ENCODE assay signal across 18 cellular contexts in genomic region chr19:47749326-47749725, GRCh38. TPM values are rescaled to one million over a fixed set of nuclear protein-coding genes. Genes with fewer than 3 reads are reported as not detected.
DNase-seq lines count a peak whose midpoint lies in the region; ATAC-seq and TF ChIP-seq lines count a peak whose summit lies in the region.
"Had no signal": no experiment of that assay in that cellular context is flagged by ENCODE, and none has a peak within 500 bp of the region (broad histone marks: within the 10 kb centered on the region; RNA-seq: fewer than 3 reads in every experiment).

No MANE protein-coding gene starts in this region.

- ATAC-seq in Right ventricle myocardium superior (ENCODE audit: poor library complexity), result no peak
- ATAC-seq: left lung had no signal

- H3K4me2 ChIP-seq in BLaER1 treated with 17β-estradiol and CSF1 and Interleukin-3, amounts not matched to agents 10 nM and 100 nM, result peak overlapping the region; percentile 72 to 97 (median 85)

- peaks cover 24% of the 10 kb centered on the region for H3K4me1 Mint-ChIP-seq in T-helper 2 cell treated with Interferon-gamma antibody and Interleukin-4, amounts not matched to agents 5 μg/mL and 100 μg/mL, for 36 hours (ENCODE audit: low read depth)
- peaks cover 10% of the 10 kb centered on the region for H3K4me1 Mint-ChIP-seq in mesothelial cell of epicardium

- DNase-seq in GM10248 (ENCODE audit: extremely low spot score), result peak; percentile 78
- DNase-seq in T-helper 2 cell treated with Interferon-gamma antibody and Interleukin-4, amounts not matched to agents 5 μg/mL and 100 μg/mL, for 36 hours (ENCODE audit: low spot score), result no peak
- no peak for DNase-seq in mesothelial cell of epicardium (ENCODE audit: low spot score in 2 of 2, unreplicated experiment in 2 of 2)
- no peak for DNase-seq in NCI-H2107 treated with DMSO at 0.1 percent for 48 hours (lab: John Stamatoyannopoulos, UW; ENCODE audit: unreplicated experiment)
- no peak for DNase-seq in GM03348 (ENCODE audit: low spot score)
- no peak for DNase-seq in Right ventricle myocardium superior
- DNase-seq: foreskin melanocyte, GM23248, left lung, MM.1S, NCI-H2029, NCI-H69, Peyer's patch had no signal

- H3K9me3 Mint-ChIP-seq in T-helper 2 cell treated with Interferon-gamma antibody and Interleukin-4, amounts not matched to agents 5 μg/mL and 100 μg/mL, for 36 hours, result no peaks in the 10 kb centered on the region
- no peaks in the 10 kb centered on the region for H3K9me3 Mint-ChIP-seq in mesothelial cell of epicardium

- peaks cover 62 to 85% (median 78%) of the 10 kb centered on the region in 11 experiments; a peak in 21 of 22 replicates for H4K20me1 ChIP-seq in BLaER1 treated with 17β-estradiol and CSF1 and Interleukin-3, amounts not matched to agents 10 nM and 100 nM

- TF ChIP-seq CTCF in GM10248 (IDR thresholded peaks at IDR 0.05; ENCODE audit: control extremely low read depth, extremely low read depth, low read depth, missing control alignments), result no peak
- TF ChIP-seq CTCF in mesothelial cell of epicardium (IDR thresholded peaks at IDR 0.05; ENCODE audit: unreplicated experiment), result no peak

- CTCF ChIA-PET in GM10248 (lab: Yijun Ruan, JAX), result interaction anchor here (1.2 kb wide), 1 partner anchor 10 kb away, joined by 3 read pairs; no protein-coding TSS in a partner anchor

- peak overlapping the region in 8 of 11 experiments; percentile 45 to 66 (median 53); a peak in 15 of 22 replicates for H3K27ac ChIP-seq in BLaER1 treated with 17β-estradiol and CSF1 and Interleukin-3, amounts not matched to agents 10 nM and 100 nM
- H3K27ac ChIP-seq: GM23248, left lung, Peyer's patch, VCaP had no signal

- H3K4me3 ChIP-seq in BLaER1 treated with 17β-estradiol and CSF1 and Interleukin-3, amounts not matched to agents 10 nM and 100 nM, result peak overlapping the region in 8 of 10 experiments; percentile 37 to 61 (median 48); a peak in 12 of 20 replicates
- H3K4me3 ChIP-seq: GM23248, left lung, Peyer's patch had no signal

- peak overlapping the region; percentile 41 to 69 (median 58); a peak in 17 of 22 replicates for H3K9ac ChIP-seq in BLaER1 treated with 17β-estradiol and CSF1 and Interleukin-3, amounts not matched to agents 10 nM and 100 nM
- H3K9ac ChIP-seq: GM23248 had no signal

- H3K4me1 ChIP-seq in BLaER1 treated with 17β-estradiol and CSF1 and Interleukin-3, amounts not matched to agents 10 nM and 100 nM, result peaks cover 59 to 92% (median 92%) of the 10 kb centered on the region in 10 experiments

- no peaks in the 10 kb centered on the region for H3K9me3 ChIP-seq in BLaER1 treated with 17β-estradiol and CSF1 and Interleukin-3, amounts not matched to agents 10 nM and 100 nM (replicated peaks in 1 of 11)
- H3K9me3 ChIP-seq: left lung, Peyer's patch had no signal

- intact Hi-C loops in Right ventricle myocardium superior (cut with DNase I), result no loop called here

- H3K36me3 Mint-ChIP-seq in T-helper 2 cell treated with Interferon-gamma antibody and Interleukin-4, amounts not matched to agents 5 μg/mL and 100 μg/mL, for 36 hours (ENCODE audit: low read depth), result peaks cover 43% of the 10 kb centered on the region
- H3K36me3 Mint-ChIP-seq in mesothelial cell of epicardium, result peaks cover 20% of the 10 kb centered on the region

- POLR2A ChIA-PET in GM10248 (lab: Yijun Ruan, JAX), result interaction anchor here (0.5 kb wide), 1 partner anchor 442 kb away, joined by 5 read pairs; no protein-coding TSS in a partner anchor

- peak overlapping the region; percentile 59 for H3K4me3 Mint-ChIP-seq in T-helper 2 cell treated with Interferon-gamma antibody and Interleukin-4, amounts not matched to agents 5 μg/mL and 100 μg/mL, for 36 hours
- H3K4me3 Mint-ChIP-seq in mesothelial cell of epicardium, result no peak overlapping the region

- H3K36me3 ChIP-seq in BLaER1 treated with 17β-estradiol and CSF1 and Interleukin-3, amounts not matched to agents 10 nM and 100 nM, result peaks cover 68 to 82% (median 78%) of the 10 kb centered on the region in 11 experiments

- H3K27me3 Mint-ChIP-seq in T-helper 2 cell treated with Interferon-gamma antibody and Interleukin-4, amounts not matched to agents 5 μg/mL and 100 μg/mL, for 36 hours (ENCODE audit: low read depth), result no peaks in the 10 kb centered on the region
- H3K27me3 Mint-ChIP-seq in mesothelial cell of epicardium (ENCODE audit: low read depth), result no peaks in the 10 kb centered on the region

- H3K27ac Mint-ChIP-seq in T-helper 2 cell treated with Interferon-gamma antibody and Interleukin-4, amounts not matched to agents 5 μg/mL and 100 μg/mL, for 36 hours, result peak overlapping the region; percentile 62
- peak overlapping the region; percentile 72 for H3K27ac Mint-ChIP-seq in mesothelial cell of epicardium

- no peaks in the 10 kb centered on the region for H3K27me3 ChIP-seq in BLaER1 treated with 17β-estradiol and CSF1 and Interleukin-3, amounts not matched to agents 10 nM and 100 nM
- H3K27me3 ChIP-seq: left lung, Peyer's patch had no signal

RNA-seq across cellular contexts. Expression of gene NOP53, which starts 4.0 kb away (rescaled TPM):
- total RNA-seq in mesothelial cell of epicardium (290 to 313 TPM (median 310 TPM) in 3 replicates), Right ventricle myocardium superior (153 TPM)

RNA-seq across cellular contexts. Expression of gene SELENOW, which starts 29.2 kb away (rescaled TPM):
- total RNA-seq in mesothelial cell of epicardium (113 to 127 TPM (median 117 TPM) in 3 replicates), Right ventricle myocardium superior (1,241 TPM)

RNA-seq across cellular contexts. Expression of gene EHD2, which starts 36.1 kb away (rescaled TPM):
- total RNA-seq in mesothelial cell of epicardium (38.7 to 39.2 TPM (median 38.8 TPM) in 3 replicates), Right ventricle myocardium superior (45.2 TPM)

RNA-seq across cellular contexts. Expression of gene TPRX1, which starts 55.0 kb away (rescaled TPM):
- total RNA-seq in mesothelial cell of epicardium (not detected in 3 replicates), Right ventricle myocardium superior (not detected)
- total RNA-seq: endothelial cell of umbilical vein, GM23248, HT1080, left lung, Peyer's patch, posterior vena cava had no signal
